Comparison of ENCODE assay signal across 4 cellular contexts in genomic region chr2:130544978-130545377, GRCh38. TPM values are rescaled to one million over a fixed set of nuclear protein-coding genes. Genes with fewer than 3 reads are reported as not detected.
"Had no signal": no experiment of that assay in that cellular context is flagged by ENCODE, and none has a peak within 500 bp of the region (broad histone marks: within the 10 kb centered on the region; RNA-seq: fewer than 3 reads in every experiment).

No MANE protein-coding gene starts in this region.

RNA-seq across cellular contexts. Expression of gene CFC1B, which starts 24.0 kb away (rescaled TPM):
- total RNA-seq: LHCN-M2, M059J, MCF 10A, NCI-H460 had no signal

RNA-seq across cellular contexts. Expression of gene POTEI, which starts 35.9 kb away (rescaled TPM):
- total RNA-seq: LHCN-M2, M059J, MCF 10A, NCI-H460 had no signal

RNA-seq across cellular contexts. Expression of gene CFC1, which starts 54.4 kb away (rescaled TPM):
- total RNA-seq: LHCN-M2, M059J, MCF 10A, NCI-H460 had no signal
